Comparison of ENCODE assay signal across 30 cellular contexts in the genomic region with DNA sequence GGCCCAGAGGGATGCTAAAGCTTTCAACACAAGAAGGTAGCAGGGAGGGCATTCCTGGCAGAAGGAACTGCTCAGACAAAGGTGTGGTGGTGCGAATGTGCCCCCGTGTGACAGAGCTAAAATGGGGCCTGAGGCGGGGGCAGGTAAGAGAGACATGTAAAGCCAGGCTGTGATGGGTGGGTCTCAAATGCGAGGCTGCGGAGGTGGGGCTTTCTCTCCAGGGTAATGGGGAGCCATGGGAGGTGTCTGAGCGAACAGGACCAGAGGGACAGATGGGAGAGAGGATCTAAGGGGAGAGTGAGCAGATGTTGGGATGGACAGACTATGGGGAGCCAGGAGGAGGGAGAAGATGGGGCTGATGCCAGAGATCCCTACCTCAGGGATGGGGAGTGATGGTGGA.
"Had no signal": no experiment of that assay in that cellular context is flagged by ENCODE, and none has a peak within 500 bp of the region (broad histone marks: within the 10 kb centered on the region; RNA-seq: fewer than 3 reads in every experiment).

No MANE protein-coding gene starts in this region.

- H3K27ac ChIP-seq: adrenal gland, body of pancreas, esophagus muscularis mucosa, foreskin keratinocyte, gastrocnemius medialis, heart left ventricle, WERI-Rb-1 had no signal

- H3K4me3 ChIP-seq: adrenal gland, body of pancreas, esophagus muscularis mucosa, gastrocnemius medialis, heart left ventricle had no signal

- H3K9me3 ChIP-seq: adrenal gland, body of pancreas, esophagus muscularis mucosa, gastrocnemius medialis had no signal

- FAIRE-seq: colon had no signal

- H3K4me1 ChIP-seq: adrenal gland, body of pancreas, foreskin keratinocyte, gastrocnemius medialis, heart left ventricle had no signal

- DNase-seq: activated B cell treated with CpG ODN at 0.5 μM for 24 hours; activated CD4-positive, alpha-beta memory T cell treated with anti-CD3 and anti-CD28 coated beads for 36 hours; activated CD4-positive, alpha-beta T cell treated with anti-CD3 and anti-CD28 coated beads for 36 hours; activated CD4-positive, alpha-beta T cell treated with anti-CD3 and anti-CD28 coated beads, Interleukin-2, amount 10 ng/mL, durations not matched to agents 24 days and 14 days; activated CD8-positive, alpha-beta memory T cell treated with anti-CD3 and anti-CD28 coated beads for 24 hours; activated effector memory CD4-positive, alpha-beta T cell treated with anti-CD3 and anti-CD28 coated beads, Interleukin-2, amount 50 U/mL, for 16 hours; activated naive CD4-positive, alpha-beta T cell treated with anti-CD3 and anti-CD28 coated beads for 36 hours; activated naive CD8-positive, alpha-beta T cell treated with anti-CD3 and anti-CD28 coated beads for 36 hours; activated naive CD8-positive, alpha-beta T cell treated with anti-CD3 and anti-CD28 coated beads, Interleukin-2, amount 50 U/mL, for 24 hours; activated T-cell treated with anti-CD3 and anti-CD28 coated beads, Interleukin-2, amount 50 U/mL, for 4 hours; adrenal gland; amygdala; body of pancreas; caudate nucleus; cortex of kidney; dermis blood vessel endothelial cell; effector CD4-positive, alpha-beta T cell; effector memory CD8-positive, alpha-beta T cell; erythroblast; foreskin keratinocyte; gastrocnemius medialis; glutamatergic neuron; T-helper 1 cell; T-helper 17 cell; T1000; WERI-Rb-1 had no signal

- H3K36me3 ChIP-seq: adrenal gland, esophagus muscularis mucosa, gastrocnemius medialis, heart left ventricle, WERI-Rb-1 had no signal

- ATAC-seq: activated CD4-positive, alpha-beta T cell treated with anti-CD3 and anti-CD28 coated beads for 36 hours; activated CD4-positive, CD25-positive, alpha-beta regulatory T cell treated with anti-CD3 and anti-CD28 coated beads, Interleukin-2, amount 50 U/mL, for 24 hours; activated naive CD8-positive, alpha-beta T cell treated with anti-CD3 and anti-CD28 coated beads, Interleukin-2, amount 50 U/mL, for 24 hours; activated T-cell treated with anti-CD3 and anti-CD28 coated beads, Interleukin-2, amount 50 U/mL, for 4 hours; body of pancreas; effector memory CD8-positive, alpha-beta T cell; foreskin keratinocyte; gastrocnemius medialis; heart left ventricle; T-helper 17 cell had no signal
